9 cellular contexts compared by ENCODE assay signal in genomic region chr3:11477286-11477935, GRCh38.
DNase-seq lines count a peak whose midpoint lies in the region; TF ChIP-seq lines count a peak whose summit lies in the region.
"Had no signal": no experiment of that assay in that cellular context is flagged by ENCODE, and none has a peak within 500 bp of the region (broad histone marks: within the 10 kb centered on the region; RNA-seq: fewer than 3 reads in every experiment).

No MANE protein-coding gene starts in this region.

- DNase-seq in HK-2 (ENCODE audit: unreplicated experiment) (peak; percentile 16), brain microvascular endothelial cell (peak; percentile 67), kidney epithelial cell (ENCODE audit: low read depth) (peak; percentile 55), stomach (no peak), COR-L47 (lab: John Stamatoyannopoulos, UW) (no peak), SW480 (ENCODE audit: low spot score) (no peak), NCI-H446 treated with DMSO at 0.1 percent for 48 hours (lab: John Stamatoyannopoulos, UW) (no peak)
- no peak for DNase-seq in stimulated activated CD4-positive, alpha-beta T cell treated with anti-CD3 and anti-CD28 coated beads, Interleukin-12 subunit alpha, Interleukin-12 subunit beta, amount 100 ng/mL, for 4 hours

- in situ Hi-C loops in brain microvascular endothelial cell (cut with HindIII; ENCODE audit: low pct_ligation_motif_present, low sequenced_read_pairs): no loop called here

- peaks cover 36 to 67% (median 54%) of the 10 kb centered on the region in 4 donors for H3K4me1 ChIP-seq in stomach

- H3K9me3 ChIP-seq in stomach: no peaks in the 10 kb centered on the region
- H3K9me3 ChIP-seq: body of pancreas had no signal

- H3K4me3 ChIP-seq in brain microvascular endothelial cell (ENCODE audit: low read depth, low read length): no peak overlapping the region
- H3K4me3 ChIP-seq in kidney epithelial cell (ENCODE audit: low read depth, low read length): no peak overlapping the region
- no peak overlapping the region for H3K4me3 ChIP-seq in stomach
- H3K4me3 ChIP-seq: body of pancreas had no signal

- H3K36me3 ChIP-seq in brain microvascular endothelial cell (replicated peaks) (no peaks in the 10 kb centered on the region), kidney epithelial cell (ENCODE audit: control insufficient read depth, insufficient read depth, low read length) (no peaks in the 10 kb centered on the region), stomach (no peaks in the 10 kb centered on the region)

- no peak for TF ChIP-seq EP300 in stomach (IDR thresholded peaks at IDR 0.05)

- H3K27me3 ChIP-seq in brain microvascular endothelial cell (replicated peaks) (no peaks in the 10 kb centered on the region), kidney epithelial cell (ENCODE audit: control insufficient read depth, insufficient read depth, low read length) (no peaks in the 10 kb centered on the region), stomach (no peaks in the 10 kb centered on the region)
- H3K27me3 ChIP-seq: body of pancreas had no signal

- peak overlapping the region; percentile 72 for H3K27ac ChIP-seq in brain microvascular endothelial cell
- peak overlapping the region; percentile 46 to 87 (median 76) for H3K27ac ChIP-seq in stomach

- TF ChIP-seq POLR2A in stomach (IDR thresholded peaks at IDR 0.05): no peak

- TF ChIP-seq CTCF in brain microvascular endothelial cell (IDR thresholded peaks at IDR 0.05; ENCODE audit: low read depth, low read length, missing control alignments): no peak
- no peak for TF ChIP-seq CTCF in kidney epithelial cell (IDR thresholded peaks at IDR 0.05; ENCODE audit: insufficient read depth, low read length, poor library complexity, severe bottlenecking)
- TF ChIP-seq CTCF in stomach (IDR thresholded peaks at IDR 0.05): no peak

- WGBS in stomach, 5 donors: 40 to 45% (median 44%) methylated on average over 5 of the region's 5 CpGs

- intact Hi-C loops in stomach (cut with DNase I; ENCODE audit: low total_unique reads): no loop called here

Comparison
In these comparisons a context has a peak if more than half of its experiments do, and no peak if none do; other contexts are left out.
1. DNase-seq: peak in HK-2 (single experiment), brain microvascular endothelial cell (single experiment) and kidney epithelial cell (single experiment); none in stomach (single experiment), COR-L47 (single experiment), stimulated activated CD4-positive, alpha-beta T cell treated with anti-CD3 and anti-CD28 coated beads, Interleukin-12 subunit alpha, Interleukin-12 subunit beta, amount 100 ng/mL, for 4 hours (single experiment), SW480 (single experiment) and NCI-H446 treated with DMSO at 0.1 percent for 48 hours (single experiment).